In genomic region chr10:110210663-110211454, GRCh38 we compare ENCODE assay signal across 1 cellular context.
TF ChIP-seq lines count a peak whose summit lies in the region.

No MANE protein-coding gene starts in this region.

TF ChIP-seq in K562, 482 proteins besides CTCF, POLR2A, EP300 and RAD21 (continued from another document and continues in another):
- TF ChIP-seq TAF1 (IDR thresholded peaks at IDR 0.05; ENCODE audit: control insufficient read depth, extremely low read depth, insufficient read depth, low read length, severe bottlenecking), result peak; percentile 29
- TF ChIP-seq CCNT2 (IDR thresholded peaks at IDR 0.05; ENCODE audit: borderline replicate concordance, extremely low read depth, insufficient read length, low read depth, low read length), result peak; percentile 61
- peak; percentile 48; the same call in 1 of the 2 replicates for TF ChIP-seq JUN (IDR thresholded peaks at IDR 0.05; ENCODE audit: borderline replicate concordance, low read depth, low read length)
- no peak for TF ChIP-seq JUN (CRISPR knock-in tag; IDR thresholded peaks at IDR 0.05; ENCODE audit: borderline replicate concordance)
- TF ChIP-seq MBD2 (IDR thresholded peaks at IDR 0.05; ENCODE audit: borderline replicate concordance, low read depth), result peak; percentile 68; the same call in 1 of the 2 replicates
- TF ChIP-seq ZNF561 (CRISPR knock-in tag; conservative IDR thresholded peaks at IDR 0.05), result no peak
- TF ChIP-seq CREM (IDR thresholded peaks at IDR 0.05; ENCODE audit: low read depth), result peak; percentile 99
- TF ChIP-seq SIN3A (IDR thresholded peaks at IDR 0.05; ENCODE audit: borderline replicate concordance in 2 of 2, control insufficient read depth in 1 of 2, low read depth in 2 of 2, low read length in 2 of 2), result peak in 1 of 2 experiments; percentile 77; a peak in 2 of 4 replicates
- peak; percentile 95; the same call in 1 of the 2 replicates for TF ChIP-seq GTF2F1 (IDR thresholded peaks at IDR 0.05; ENCODE audit: low read depth, low read length)
- peak in 1 of 2 experiments; percentile 39; a peak in 1 of 4 replicates for TF ChIP-seq ZNF639 (CRISPR knock-in tag; conservative IDR thresholded peaks at IDR 0.05 in 1 of 2, IDR thresholded peaks at IDR 0.05 in 1 of 2)
- peak; percentile 95 for TF ChIP-seq MYC (IDR thresholded peaks at IDR 0.05; ENCODE audit: low read depth, low read length)
- TF ChIP-seq MYC (CRISPR knock-in tag; IDR thresholded peaks at IDR 0.05; ENCODE audit: borderline replicate concordance, low read depth), result no peak
- no peak for TF ChIP-seq TARDBP (IDR thresholded peaks at IDR 0.05)
- peak; percentile 99 for TF ChIP-seq RFX5 (IDR thresholded peaks at IDR 0.05; ENCODE audit: low read depth, low read length)
- peak; percentile 34 for TF ChIP-seq KDM5B (IDR thresholded peaks at IDR 0.05; ENCODE audit: insufficient replicate concordance, low read depth, low read length)
- TF ChIP-seq FOXJ2 (tag; IDR thresholded peaks at IDR 0.05), result peak; percentile 54; the same call in 1 of the 2 replicates
- peak; percentile 96 for TF ChIP-seq EP400 (IDR thresholded peaks at IDR 0.05)
- TF ChIP-seq ZNF76 (CRISPR knock-in tag; IDR thresholded peaks at IDR 0.05; ENCODE audit: borderline replicate concordance), result no peak
- TF ChIP-seq L3MBTL2 (IDR thresholded peaks at IDR 0.05), result peak; percentile 14
- peak; percentile 52; the same call in 1 of the 2 replicates for TF ChIP-seq HDAC2 (IDR thresholded peaks at IDR 0.05)
- TF ChIP-seq HDAC6 (IDR thresholded peaks at IDR 0.05; ENCODE audit: low read depth, low read length), result no peak
- TF ChIP-seq DACH1 (IDR thresholded peaks at IDR 0.05; ENCODE audit: partially characterized antibody), result peak; percentile 85
- peak in 1 of 2 experiments; percentile 84; a peak in 1 of 4 replicates for TF ChIP-seq HDAC1 (IDR thresholded peaks at IDR 0.05)
- TF ChIP-seq ZNF408 (CRISPR knock-in tag; IDR thresholded peaks at IDR 0.05; ENCODE audit: low read depth), result no peak
- TF ChIP-seq ZBTB40 (IDR thresholded peaks at IDR 0.05), result no peak
- TF ChIP-seq ZBTB40 (CRISPR knock-in tag; IDR thresholded peaks at IDR 0.05), result 0 out of 2 replicates have a peak, but pooled peaks have one; percentile 13
- TF ChIP-seq PHF20 (IDR thresholded peaks at IDR 0.05; ENCODE audit: partially characterized antibody), result peak; percentile 28
- TF ChIP-seq CXXC5 (CRISPR knock-in tag; IDR thresholded peaks at IDR 0.05), result peak; percentile 59
- no peak for TF ChIP-seq ZNF644 (tag; IDR thresholded peaks at IDR 0.05; ENCODE audit: low read depth)
- peak; percentile 86 for TF ChIP-seq FOS (IDR thresholded peaks at IDR 0.05; ENCODE audit: extremely low read depth, insufficient read length)
- peak; percentile 64 for TF ChIP-seq RBM22 (IDR thresholded peaks at IDR 0.05; ENCODE audit: low read depth, low read length, poor library complexity, severe bottlenecking)
- peak; percentile 59 for TF ChIP-seq SMARCA4 (IDR thresholded peaks at IDR 0.05)
- TF ChIP-seq NFE2L1 (tag; IDR thresholded peaks at IDR 0.05; ENCODE audit: borderline replicate concordance, low read depth), result no peak
- peak; percentile 41 for TF ChIP-seq CEBPB (tag; IDR thresholded peaks at IDR 0.05)
- peak; percentile 60; the same call in 1 of the 2 replicates for TF ChIP-seq DPF2 (IDR thresholded peaks at IDR 0.05)
- TF ChIP-seq PURB (CRISPR knock-in tag; IDR thresholded peaks at IDR 0.05; ENCODE audit: low read depth), result no peak
- peak in 1 of 2 experiments; percentile 65; a peak in 1 of 4 replicates for TF ChIP-seq ZNF318 (IDR thresholded peaks at IDR 0.05; ENCODE audit: borderline replicate concordance in 1 of 2, low read depth in 1 of 2)
- peak; percentile 86 for TF ChIP-seq NFIC (IDR thresholded peaks at IDR 0.05)
- peak; percentile 96 for TF ChIP-seq ATF7 (IDR thresholded peaks at IDR 0.05)
- TF ChIP-seq MTA1 (IDR thresholded peaks at IDR 0.05; ENCODE audit: borderline replicate concordance), result peak; percentile 53; the same call in 1 of the 2 replicates
- TF ChIP-seq AFF1 (IDR thresholded peaks at IDR 0.05; ENCODE audit: low read depth in 1 of 2, partially characterized antibody in 2 of 2), result peak in 1 of 2 experiments; percentile 46
